ENCODE assay signal across 20 cellular contexts in genomic region chr6:97501875-97502274, GRCh38.
DNase-seq lines count a peak whose midpoint lies in the region; ATAC-seq and TF ChIP-seq lines count a peak whose summit lies in the region.
"Had no signal": no experiment of that assay in that cellular context is flagged by ENCODE, and none has a peak within 500 bp of the region (broad histone marks: within the 10 kb centered on the region; RNA-seq: fewer than 3 reads in every experiment).

No MANE protein-coding gene starts in this region.

- H3K4me3 ChIP-seq in dorsolateral prefrontal cortex = peak overlapping the region in 46 of 59 donors; percentile 1 to 55 (median 31)
- H3K4me3 ChIP-seq: stomach had no signal

- DNase-seq in NCI-H2227 (lab: John Stamatoyannopoulos, UW; ENCODE audit: unreplicated experiment) = peak; percentile 4
- DNase-seq in NCI-H2227 treated with DMSO at 0.1 percent for 48 hours (lab: John Stamatoyannopoulos, UW) = no peak
- DNase-seq in NCI-H748 treated with DMSO at 0.1 percent for 48 hours (lab: John Stamatoyannopoulos, UW) = peak; percentile 24
- peak in 1 of 10 donors; percentile 44 for DNase-seq in dorsolateral prefrontal cortex
- DNase-seq in NCI-H2196 treated with DMSO at 0.1 percent for 48 hours (lab: John Stamatoyannopoulos, UW; ENCODE audit: unreplicated experiment) = no peak
- DNase-seq in DMS114 treated with DMSO at 0.1 percent for 48 hours (lab: John Stamatoyannopoulos, UW; ENCODE audit: unreplicated experiment) = no peak
- no peak for DNase-seq in T-helper 9 cell
- DNase-seq: ACHN; activated CD4-positive, alpha-beta T cell treated with anti-CD3 and anti-CD28 coated beads, Interleukin-2, amount 10 ng/mL, durations not matched to agents 7 days and 5 days; activated effector memory CD4-positive, alpha-beta T cell treated with anti-CD3 and anti-CD28 coated beads, Interleukin-2, amount 50 U/mL, for 16 hours; dermis blood vessel endothelial cell; foreskin melanocyte; islet precursor cell; NCI-H187; retina; stimulated activated CD4-positive, alpha-beta T cell treated with anti-CD3 and anti-CD28 coated beads, Interleukin-4, amount 100 ng/mL, for 4 hours; stomach; T-helper 1 cell had no signal

- peak overlapping the region in 15 of 59 donors; percentile 10 to 60 (median 33) for H3K27ac ChIP-seq in dorsolateral prefrontal cortex
- H3K27ac ChIP-seq: C4-2B, stomach had no signal

- ATAC-seq in HG02884 (IDR thresholded peaks at IDR 0.05; ENCODE audit: unreplicated experiment) = no peak

- intact Hi-C loops in dorsolateral prefrontal cortex (cut with DNase I) = loop anchor here (10.0 kb wide), 2 partner anchors 83 to 1343 kb away; no protein-coding TSS in a partner anchor

- TF ChIP-seq CTCF in dorsolateral prefrontal cortex (IDR thresholded peaks at IDR 0.05 in 54 of 56, conservative IDR thresholded peaks at IDR 0.05 in 2 of 56; ENCODE audit: low read depth in 1 of 56, partially characterized antibody in 56 of 56) = peak in 39 of 56 donors; percentile 11 to 52 (median 35)

- H3K27me3 ChIP-seq in dorsolateral prefrontal cortex = no peaks in the 10 kb centered on the region

Comparison
In these comparisons a context has a peak if more than half of its experiments do, and no peak if none do; other contexts are left out.
1. DNase-seq: peak in NCI-H2227 (single experiment) and NCI-H748 treated with DMSO at 0.1 percent for 48 hours (single experiment); none in NCI-H2227 treated with DMSO at 0.1 percent for 48 hours (single experiment), NCI-H2196 treated with DMSO at 0.1 percent for 48 hours (single experiment), DMS114 treated with DMSO at 0.1 percent for 48 hours (single experiment) and T-helper 9 cell (single experiment).